In the genomic region with DNA sequence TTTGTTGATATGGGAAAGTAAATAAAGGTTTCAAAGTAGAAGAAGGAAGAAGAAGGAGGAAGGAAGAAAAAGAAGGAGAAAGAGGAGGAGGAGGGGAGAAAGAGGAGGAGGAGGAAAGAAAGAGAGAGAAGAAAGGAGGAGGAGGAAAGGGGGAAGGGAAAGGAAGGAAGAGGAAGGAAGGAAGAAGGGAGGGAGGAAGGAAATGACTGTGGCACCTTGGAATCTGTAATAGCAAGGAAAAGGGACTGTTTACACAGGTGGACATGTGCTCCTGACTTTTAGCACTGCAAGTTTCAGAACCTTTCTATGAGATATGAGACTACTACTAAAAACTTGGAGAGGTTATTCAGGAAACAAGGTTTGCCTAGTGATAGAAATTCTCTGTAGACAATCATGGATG, we compare ENCODE assay signal across 24 cellular contexts.
"Had no signal": no experiment of that assay in that cellular context is flagged by ENCODE, and none has a peak within 500 bp of the region (broad histone marks: within the 10 kb centered on the region; RNA-seq: fewer than 3 reads in every experiment).

No MANE protein-coding gene starts in this region.

- DNase-seq: dorsolateral prefrontal cortex; effector CD8-positive, alpha-beta T cell; gastrocnemius medialis; glutamatergic neuron; islet precursor cell; left ventricle myocardium inferior; lower lobe of right lung; mesenchymal stem cell; midbrain; naive B cell; posterior cingulate gyrus; sigmoid colon; stimulated activated CD4-positive, alpha-beta T cell treated with anti-CD3 and anti-CD28 coated beads, Interleukin-2, amount 100 ng/mL, for 24 hours; stimulated activated CD4-positive, alpha-beta T cell treated with anti-CD3 and anti-CD28 coated beads, Interleukin-4, amount 100 ng/mL, for 4 hours; stimulated activated naive B cell treated with anti-CD40 and anti-IgM and Interleukin-4, amounts not matched to agents 10 μg/mL and 1 μg/mL and 100 μg/mL, for 72 hours; stimulated activated naive CD8-positive, alpha-beta T cell treated with anti-CD3 and anti-CD28 coated beads, Interleukin-15, amount 100 ng/mL, for 72 hours; testis; upper lobe of right lung had no signal

- H3K4me1 Mint-ChIP-seq: naive B cell; nephron; stimulated activated naive B cell treated with anti-CD40 and anti-IgM and Interleukin-4, amounts not matched to agents 10 μg/mL and 1 μg/mL and 100 μg/mL, for 72 hours; stimulated activated naive CD8-positive, alpha-beta T cell treated with anti-CD3 and anti-CD28 coated beads, Interleukin-15, amount 100 ng/mL, for 72 hours had no signal

- H3K27me3 Mint-ChIP-seq: naive B cell; stimulated activated naive B cell treated with anti-CD40 and anti-IgM and Interleukin-4, amounts not matched to agents 10 μg/mL and 1 μg/mL and 100 μg/mL, for 72 hours; stimulated activated naive CD8-positive, alpha-beta T cell treated with anti-CD3 and anti-CD28 coated beads, Interleukin-15, amount 100 ng/mL, for 72 hours had no signal

- H3K9me3 ChIP-seq: esophagus muscularis mucosa, gastrocnemius medialis, left ventricle myocardium inferior, lower lobe of right lung, sigmoid colon, testis, tibial nerve, upper lobe of right lung, vagina had no signal

- H3K4me1 ChIP-seq: gastrocnemius medialis, lower lobe of right lung, sigmoid colon, testis, tibial nerve, upper lobe of right lung, vagina had no signal

- H3K27ac Mint-ChIP-seq: nephron; stimulated activated naive B cell treated with anti-CD40 and anti-IgM and Interleukin-4, amounts not matched to agents 10 μg/mL and 1 μg/mL and 100 μg/mL, for 72 hours; stimulated activated naive CD8-positive, alpha-beta T cell treated with anti-CD3 and anti-CD28 coated beads, Interleukin-15, amount 100 ng/mL, for 72 hours had no signal

- H3K9me3 Mint-ChIP-seq: naive B cell; nephron; stimulated activated naive B cell treated with anti-CD40 and anti-IgM and Interleukin-4, amounts not matched to agents 10 μg/mL and 1 μg/mL and 100 μg/mL, for 72 hours; stimulated activated naive CD8-positive, alpha-beta T cell treated with anti-CD3 and anti-CD28 coated beads, Interleukin-15, amount 100 ng/mL, for 72 hours had no signal

- H3K4me3 Mint-ChIP-seq: naive B cell; nephron; stimulated activated naive B cell treated with anti-CD40 and anti-IgM and Interleukin-4, amounts not matched to agents 10 μg/mL and 1 μg/mL and 100 μg/mL, for 72 hours; stimulated activated naive CD8-positive, alpha-beta T cell treated with anti-CD3 and anti-CD28 coated beads, Interleukin-15, amount 100 ng/mL, for 72 hours had no signal

- H3K27ac ChIP-seq: coronary artery, dorsolateral prefrontal cortex, esophagus muscularis mucosa, gastrocnemius medialis, left ventricle myocardium inferior, lower lobe of right lung, sigmoid colon, skin epidermis, testis, tibial nerve, upper lobe of right lung, vagina had no signal

- H3K27me3 ChIP-seq: dorsolateral prefrontal cortex, esophagus muscularis mucosa, gastrocnemius medialis, sigmoid colon, testis, tibial nerve, upper lobe of right lung, vagina had no signal

- H3K4me3 ChIP-seq: coronary artery, dorsolateral prefrontal cortex, esophagus muscularis mucosa, gastrocnemius medialis, left ventricle myocardium inferior, lower lobe of right lung, sigmoid colon, skin epidermis, testis, tibial nerve, upper lobe of right lung, vagina had no signal

- ATAC-seq: gastrocnemius medialis; lower lobe of right lung; stimulated activated naive B cell treated with anti-CD40 and anti-IgM and Interleukin-4, amounts not matched to agents 10 μg/mL and 1 μg/mL and 100 μg/mL, for 72 hours; stimulated activated naive CD8-positive, alpha-beta T cell treated with anti-CD3 and anti-CD28 coated beads, Interleukin-15, amount 100 ng/mL, for 72 hours; upper lobe of right lung had no signal
